1 cellular context compared by ENCODE assay signal in the genomic region with DNA sequence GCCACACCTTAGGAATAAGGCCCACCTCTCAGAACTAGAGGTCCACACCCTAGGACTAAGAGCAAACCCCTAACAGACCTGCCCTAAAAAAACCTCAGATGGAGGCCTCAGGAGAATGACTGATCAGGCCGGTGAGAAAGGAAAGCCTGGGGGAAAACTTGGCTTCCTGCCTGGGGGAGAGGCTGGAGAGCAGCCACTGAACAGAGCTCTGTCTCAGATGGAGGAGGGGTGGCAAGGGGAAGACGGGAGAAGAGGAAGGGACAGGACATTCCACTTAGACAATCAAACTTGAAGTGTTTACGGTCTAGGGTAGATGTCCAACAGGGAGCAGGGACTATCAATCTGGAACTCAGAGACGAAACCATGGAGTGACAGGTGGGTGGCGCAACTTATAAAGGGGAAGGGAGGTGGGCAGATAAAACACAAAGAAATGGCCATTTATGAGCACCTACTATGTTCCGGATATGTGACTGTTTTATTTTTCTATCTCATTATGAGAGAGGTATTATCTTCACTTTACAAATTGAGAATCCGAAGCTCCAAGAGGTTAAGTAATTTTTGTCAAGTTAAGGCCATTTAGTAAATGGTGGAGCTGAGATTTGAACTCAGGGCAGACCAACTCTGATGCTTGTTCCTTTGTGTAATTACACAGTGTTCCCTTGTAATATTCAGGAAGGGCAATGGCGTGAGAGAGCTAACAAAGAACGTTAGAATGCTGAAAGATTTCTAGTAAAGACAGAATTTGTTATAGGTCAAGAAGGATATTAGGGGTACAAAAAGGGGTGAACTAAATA.
TF ChIP-seq lines count a peak whose summit lies in the region.

No MANE protein-coding gene starts in this region.

TF ChIP-seq in GM23338, 12 proteins besides CTCF, POLR2A, EP300 and RAD21 (continued from another document):
- TF ChIP-seq, protein P1, sequence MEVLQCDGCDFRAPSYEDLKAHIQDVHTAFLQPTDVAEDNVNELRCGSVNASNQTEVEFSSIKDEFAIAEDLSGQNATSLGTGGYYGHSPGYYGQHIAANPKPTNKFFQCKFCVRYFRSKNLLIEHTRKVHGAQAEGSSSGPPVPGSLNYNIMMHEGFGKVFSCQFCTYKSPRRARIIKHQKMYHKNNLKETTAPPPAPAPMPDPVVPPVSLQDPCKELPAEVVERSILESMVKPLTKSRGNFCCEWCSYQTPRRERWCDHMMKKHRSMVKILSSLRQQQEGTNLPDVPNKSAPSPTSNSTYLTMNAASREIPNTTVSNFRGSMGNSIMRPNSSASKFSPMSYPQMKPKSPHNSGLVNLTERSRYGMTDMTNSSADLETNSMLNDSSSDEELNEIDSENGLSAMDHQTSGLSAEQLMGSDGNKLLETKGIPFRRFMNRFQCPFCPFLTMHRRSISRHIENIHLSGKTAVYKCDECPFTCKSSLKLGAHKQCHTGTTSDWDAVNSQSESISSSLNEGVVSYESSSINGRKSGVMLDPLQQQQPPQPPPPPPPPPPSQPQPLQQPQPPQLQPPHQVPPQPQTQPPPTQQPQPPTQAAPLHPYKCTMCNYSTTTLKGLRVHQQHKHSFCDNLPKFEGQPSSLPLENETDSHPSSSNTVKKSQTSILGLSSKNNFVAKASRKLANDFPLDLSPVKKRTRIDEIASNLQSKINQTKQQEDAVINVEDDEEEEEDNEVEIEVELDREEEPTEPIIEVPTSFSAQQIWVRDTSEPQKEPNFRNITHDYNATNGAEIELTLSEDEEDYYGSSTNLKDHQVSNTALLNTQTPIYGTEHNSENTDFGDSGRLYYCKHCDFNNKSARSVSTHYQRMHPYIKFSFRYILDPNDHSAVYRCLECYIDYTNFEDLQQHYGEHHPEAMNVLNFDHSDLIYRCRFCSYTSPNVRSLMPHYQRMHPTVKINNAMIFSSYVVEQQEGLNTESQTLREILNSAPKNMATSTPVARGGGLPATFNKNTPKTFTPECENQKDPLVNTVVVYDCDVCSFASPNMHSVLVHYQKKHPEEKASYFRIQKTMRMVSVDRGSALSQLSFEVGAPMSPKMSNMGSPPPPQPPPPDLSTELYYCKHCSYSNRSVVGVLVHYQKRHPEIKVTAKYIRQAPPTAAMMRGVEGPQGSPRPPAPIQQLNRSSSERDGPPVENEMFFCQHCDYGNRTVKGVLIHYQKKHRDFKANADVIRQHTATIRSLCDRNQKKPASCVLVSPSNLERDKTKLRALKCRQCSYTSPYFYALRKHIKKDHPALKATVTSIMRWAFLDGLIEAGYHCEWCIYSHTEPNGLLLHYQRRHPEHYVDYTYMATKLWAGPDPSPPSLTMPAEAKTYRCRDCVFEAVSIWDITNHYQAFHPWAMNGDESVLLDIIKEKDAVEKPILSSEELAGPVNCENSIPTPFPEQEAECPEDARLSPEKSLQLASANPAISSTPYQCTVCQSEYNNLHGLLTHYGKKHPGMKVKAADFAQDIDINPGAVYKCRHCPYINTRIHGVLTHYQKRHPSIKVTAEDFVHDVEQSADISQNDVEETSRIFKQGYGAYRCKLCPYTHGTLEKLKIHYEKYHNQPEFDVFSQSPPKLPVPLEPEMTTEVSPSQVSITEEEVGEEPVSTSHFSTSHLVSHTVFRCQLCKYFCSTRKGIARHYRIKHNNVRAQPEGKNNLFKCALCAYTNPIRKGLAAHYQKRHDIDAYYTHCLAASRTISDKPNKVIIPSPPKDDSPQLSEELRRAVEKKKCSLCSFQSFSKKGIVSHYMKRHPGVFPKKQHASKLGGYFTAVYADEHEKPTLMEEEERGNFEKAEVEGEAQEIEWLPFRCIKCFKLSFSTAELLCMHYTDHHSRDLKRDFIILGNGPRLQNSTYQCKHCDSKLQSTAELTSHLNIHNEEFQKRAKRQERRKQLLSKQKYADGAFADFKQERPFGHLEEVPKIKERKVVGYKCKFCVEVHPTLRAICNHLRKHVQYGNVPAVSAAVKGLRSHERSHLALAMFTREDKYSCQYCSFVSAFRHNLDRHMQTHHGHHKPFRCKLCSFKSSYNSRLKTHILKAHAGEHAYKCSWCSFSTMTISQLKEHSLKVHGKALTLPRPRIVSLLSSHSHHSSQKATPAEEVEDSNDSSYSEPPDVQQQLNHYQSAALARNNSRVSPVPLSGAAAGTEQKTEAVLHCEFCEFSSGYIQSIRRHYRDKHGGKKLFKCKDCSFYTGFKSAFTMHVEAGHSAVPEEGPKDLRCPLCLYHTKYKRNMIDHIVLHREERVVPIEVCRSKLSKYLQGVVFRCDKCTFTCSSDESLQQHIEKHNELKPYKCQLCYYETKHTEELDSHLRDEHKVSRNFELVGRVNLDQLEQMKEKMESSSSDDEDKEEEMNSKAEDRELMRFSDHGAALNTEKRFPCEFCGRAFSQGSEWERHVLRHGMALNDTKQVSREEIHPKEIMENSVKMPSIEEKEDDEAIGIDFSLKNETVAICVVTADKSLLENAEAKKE (CRISPR knock-in tag; IDR thresholded peaks at IDR 0.05), result no peak
- TF ChIP-seq ZNF114 (CRISPR knock-in tag; IDR thresholded peaks at IDR 0.05) (no peak), POLR2AphosphoS5 (IDR thresholded peaks at IDR 0.05; ENCODE audit: low read depth) (no peak), STAT1 (IDR thresholded peaks at IDR 0.05; ENCODE audit: unreplicated experiment) (no peak), EZH2phosphoT487 (IDR thresholded peaks at IDR 0.05; ENCODE audit: unreplicated experiment) (no peak), CREB1 (CRISPR knock-in tag; IDR thresholded peaks at IDR 0.05; ENCODE audit: low read depth) (no peak)
- TF ChIP-seq, protein P2, sequence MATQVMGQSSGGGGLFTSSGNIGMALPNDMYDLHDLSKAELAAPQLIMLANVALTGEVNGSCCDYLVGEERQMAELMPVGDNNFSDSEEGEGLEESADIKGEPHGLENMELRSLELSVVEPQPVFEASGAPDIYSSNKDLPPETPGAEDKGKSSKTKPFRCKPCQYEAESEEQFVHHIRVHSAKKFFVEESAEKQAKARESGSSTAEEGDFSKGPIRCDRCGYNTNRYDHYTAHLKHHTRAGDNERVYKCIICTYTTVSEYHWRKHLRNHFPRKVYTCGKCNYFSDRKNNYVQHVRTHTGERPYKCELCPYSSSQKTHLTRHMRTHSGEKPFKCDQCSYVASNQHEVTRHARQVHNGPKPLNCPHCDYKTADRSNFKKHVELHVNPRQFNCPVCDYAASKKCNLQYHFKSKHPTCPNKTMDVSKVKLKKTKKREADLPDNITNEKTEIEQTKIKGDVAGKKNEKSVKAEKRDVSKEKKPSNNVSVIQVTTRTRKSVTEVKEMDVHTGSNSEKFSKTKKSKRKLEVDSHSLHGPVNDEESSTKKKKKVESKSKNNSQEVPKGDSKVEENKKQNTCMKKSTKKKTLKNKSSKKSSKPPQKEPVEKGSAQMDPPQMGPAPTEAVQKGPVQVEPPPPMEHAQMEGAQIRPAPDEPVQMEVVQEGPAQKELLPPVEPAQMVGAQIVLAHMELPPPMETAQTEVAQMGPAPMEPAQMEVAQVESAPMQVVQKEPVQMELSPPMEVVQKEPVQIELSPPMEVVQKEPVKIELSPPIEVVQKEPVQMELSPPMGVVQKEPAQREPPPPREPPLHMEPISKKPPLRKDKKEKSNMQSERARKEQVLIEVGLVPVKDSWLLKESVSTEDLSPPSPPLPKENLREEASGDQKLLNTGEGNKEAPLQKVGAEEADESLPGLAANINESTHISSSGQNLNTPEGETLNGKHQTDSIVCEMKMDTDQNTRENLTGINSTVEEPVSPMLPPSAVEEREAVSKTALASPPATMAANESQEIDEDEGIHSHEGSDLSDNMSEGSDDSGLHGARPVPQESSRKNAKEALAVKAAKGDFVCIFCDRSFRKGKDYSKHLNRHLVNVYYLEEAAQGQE (IDR thresholded peaks at IDR 0.05; ENCODE audit: unreplicated experiment), result no peak
- TF ChIP-seq, protein P3, sequence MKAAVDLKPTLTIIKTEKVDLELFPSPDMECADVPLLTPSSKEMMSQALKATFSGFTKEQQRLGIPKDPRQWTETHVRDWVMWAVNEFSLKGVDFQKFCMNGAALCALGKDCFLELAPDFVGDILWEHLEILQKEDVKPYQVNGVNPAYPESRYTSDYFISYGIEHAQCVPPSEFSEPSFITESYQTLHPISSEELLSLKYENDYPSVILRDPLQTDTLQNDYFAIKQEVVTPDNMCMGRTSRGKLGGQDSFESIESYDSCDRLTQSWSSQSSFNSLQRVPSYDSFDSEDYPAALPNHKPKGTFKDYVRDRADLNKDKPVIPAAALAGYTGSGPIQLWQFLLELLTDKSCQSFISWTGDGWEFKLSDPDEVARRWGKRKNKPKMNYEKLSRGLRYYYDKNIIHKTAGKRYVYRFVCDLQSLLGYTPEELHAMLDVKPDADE (IDR thresholded peaks at IDR 0.05), result no peak
